In the genomic region with DNA sequence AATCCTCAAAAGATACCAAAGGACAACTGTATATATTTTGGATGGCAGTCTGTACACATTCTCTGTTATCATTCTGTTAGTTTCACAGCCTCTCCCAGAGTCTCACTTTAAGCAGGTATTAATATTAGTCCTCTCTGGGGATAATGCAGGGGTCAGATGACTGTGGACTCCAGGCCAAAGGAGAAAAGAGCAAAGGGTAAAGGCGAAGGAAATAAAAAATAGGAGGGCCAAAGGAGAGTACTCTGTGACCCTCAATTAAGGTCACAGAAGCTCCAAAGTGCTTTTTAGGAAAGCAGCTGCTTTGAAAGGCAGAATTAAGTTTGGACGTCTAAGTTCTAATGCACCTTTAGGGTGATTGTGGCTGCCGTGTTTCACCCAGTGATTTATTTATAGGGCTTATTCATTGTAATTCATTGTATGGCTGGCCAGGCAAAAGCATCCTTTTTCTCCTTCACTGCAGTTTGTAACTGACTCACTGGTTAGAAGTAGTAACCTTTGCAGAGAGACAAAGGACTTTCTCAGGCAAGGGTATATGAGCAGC, we compare ENCODE assay signal across 30 cellular contexts. TPM values are rescaled to one million over a fixed set of nuclear protein-coding genes. Genes with fewer than 3 reads are reported as not detected.
A peak's percentile ranks its signal among the peaks of the same experiment; 100 is the strongest.
DNase-seq lines count a peak whose midpoint lies in the region; TF ChIP-seq lines count a peak whose summit lies in the region.
"Had no signal": no experiment of that assay in that cellular context is flagged by ENCODE, and none has a peak within 500 bp of the region (broad histone marks: within the 10 kb centered on the region; RNA-seq: fewer than 3 reads in every experiment).

No MANE protein-coding gene starts in this region.

- no peak overlapping the region for H3K4me3 Mint-ChIP-seq in T-helper 1 cell treated with Interleukin-12 subunit alpha and Interleukin-12 subunit beta and Interleukin-4 antibody, amounts not matched to agents 30 μg/mL and 1 μg/mL, for 36 hours
- H3K4me3 Mint-ChIP-seq in endodermal cell: no peak overlapping the region
- H3K4me3 Mint-ChIP-seq: activated CD8-positive, alpha-beta memory T cell treated with anti-CD3 and anti-CD28 coated beads, Interleukin-2, amount 10 ng/mL, durations not matched to agents 7 days and 5 days; nephron had no signal

- H3K27me3 ChIP-seq in Loucy (ENCODE audit: insufficient read depth, low read length, poor library complexity, severe bottlenecking): no peaks in the 10 kb centered on the region
- H3K27me3 ChIP-seq in endodermal cell (ENCODE audit: control insufficient read depth, insufficient read depth, low read length, poor library complexity, severe bottlenecking): no peaks in the 10 kb centered on the region
- H3K27me3 ChIP-seq in neural cell (ENCODE audit: insufficient read depth, low read depth, low read length): no peaks in the 10 kb centered on the region
- no peaks in the 10 kb centered on the region for H3K27me3 ChIP-seq in osteoblast (ENCODE audit: insufficient read depth, low read length)
- H3K27me3 ChIP-seq: esophagus muscularis mucosa, gastroesophageal sphincter, upper lobe of right lung had no signal

- H3F3A ChIP-seq in Loucy (ENCODE audit: low read depth) (no peaks in the 10 kb centered on the region), neural cell (ENCODE audit: insufficient read depth, low read length, poor library complexity, severe bottlenecking) (peaks cover 7% of the 10 kb centered on the region)

- peak overlapping the region; percentile 17 for H3K27ac Mint-ChIP-seq in T-helper 1 cell treated with Interleukin-12 subunit alpha and Interleukin-12 subunit beta and Interleukin-4 antibody, amounts not matched to agents 30 μg/mL and 1 μg/mL, for 36 hours
- peak overlapping the region; percentile 59 for H3K27ac Mint-ChIP-seq in endodermal cell
- H3K27ac Mint-ChIP-seq: activated CD8-positive, alpha-beta memory T cell treated with anti-CD3 and anti-CD28 coated beads, Interleukin-2, amount 10 ng/mL, durations not matched to agents 7 days and 5 days had no signal

- peak overlapping the region; percentile 97 for H3K4me2 ChIP-seq in Loucy (ENCODE audit: low read depth, low read length, poor library complexity, severe bottlenecking)
- peak overlapping the region; percentile 50 for H3K4me2 ChIP-seq in neural cell (ENCODE audit: low read length)
- no peak overlapping the region for H3K4me2 ChIP-seq in osteoblast (ENCODE audit: insufficient read depth, low read length)
- H3K4me2 ChIP-seq: SK-N-SH had no signal

- no peak for TF ChIP-seq EP300 in neural cell (conservative IDR thresholded peaks at IDR 0.05; ENCODE audit: poor library complexity, severe bottlenecking)

- TF ChIP-seq CTCF in Loucy (conservative IDR thresholded peaks at IDR 0.05; ENCODE audit: low read length) (no peak), endodermal cell (conservative IDR thresholded peaks at IDR 0.05) (no peak), neural cell (IDR thresholded peaks at IDR 0.05; ENCODE audit: poor library complexity, severe bottlenecking) (no peak), osteoblast (IDR thresholded peaks at IDR 0.05; ENCODE audit: extremely low read depth, low read depth, low read length) (no peak)

- no peak overlapping the region for H3K27ac ChIP-seq in endodermal cell (ENCODE audit: low read depth, low read length)
- H3K27ac ChIP-seq in neural cell (ENCODE audit: low read length): no peak overlapping the region
- H3K27ac ChIP-seq in osteoblast (ENCODE audit: low read depth, low read length): no peak overlapping the region
- H3K27ac ChIP-seq: 22Rv1, esophagus muscularis mucosa, gastroesophageal sphincter, upper lobe of right lung had no signal

- peaks cover 48% of the 10 kb centered on the region for H3K4me1 Mint-ChIP-seq in T-helper 1 cell treated with Interleukin-12 subunit alpha and Interleukin-12 subunit beta and Interleukin-4 antibody, amounts not matched to agents 30 μg/mL and 1 μg/mL, for 36 hours (ENCODE audit: low read depth)
- H3K4me1 Mint-ChIP-seq in endodermal cell: peaks cover 40% of the 10 kb centered on the region

- peaks cover 79% of the 10 kb centered on the region for H3K4me1 ChIP-seq in Loucy (ENCODE audit: insufficient read depth, low read length, poor library complexity, severe bottlenecking)
- peaks cover 5% of the 10 kb centered on the region for H3K4me1 ChIP-seq in endodermal cell (ENCODE audit: control insufficient read depth, insufficient read depth, low read length)
- no peaks in the 10 kb centered on the region for H3K4me1 ChIP-seq in osteoblast (ENCODE audit: insufficient read depth, low read length)
- H3K4me1 ChIP-seq: esophagus muscularis mucosa, gastroesophageal sphincter, upper lobe of right lung had no signal

- H3K36me3 ChIP-seq in Loucy (ENCODE audit: insufficient read depth, low read length): peaks cover 63% of the 10 kb centered on the region
- H3K36me3 ChIP-seq in endodermal cell (ENCODE audit: control insufficient read depth, insufficient read depth, low read length): peaks cover 88% of the 10 kb centered on the region
- peaks cover 6% of the 10 kb centered on the region for H3K36me3 ChIP-seq in neural cell (ENCODE audit: insufficient read depth, low read length)
- H3K36me3 ChIP-seq in osteoblast (ENCODE audit: insufficient read depth, low read length): peaks cover 18% of the 10 kb centered on the region

- H3K4me3 ChIP-seq in Loucy (ENCODE audit: low read length, poor library complexity, severe bottlenecking) (peak overlapping the region; percentile 93), endodermal cell (ENCODE audit: low read length) (peak overlapping the region; percentile 25), neural cell (ENCODE audit: low read length) (peak overlapping the region; percentile 75), osteoblast (ENCODE audit: insufficient read depth, low read length) (no peak overlapping the region)
- H3K4me3 ChIP-seq: esophagus muscularis mucosa, gastroesophageal sphincter, upper lobe of right lung had no signal

- WGBS in endodermal cell (ENCODE audit: insufficient coverage in 1 of 2, insufficient read length in 1 of 2), 2 experiments: 87 to 90% methylated on average over 3 of the region's 3 CpGs

- DNase-seq in T-helper 1 cell (no peak), endodermal cell (no peak), GOT3 (lab: John Stamatoyannopoulos, UW) (no peak), osteoblast (ENCODE audit: insufficient read length, low spot score, missing footprints) (no peak), OCI-M1 (lab: John Stamatoyannopoulos, UW) (no peak)
- DNase-seq: activated CD8-positive, alpha-beta memory T cell treated with anti-CD3 and anti-CD28 coated beads, Interleukin-2, amount 10 ng/mL, durations not matched to agents 7 days and 5 days; activated gamma-delta T cell treated with Interleukin-2 at 50 U/mL for 16 hours; AML-193; COR-L47; effector CD4-positive, alpha-beta T cell; EL; Karpas-422; kidney glomerular epithelial cell; mesendoderm; NCI-H1105; NCI-H2081 treated with DMSO at 0.1 percent for 48 hours; NCI-H446 treated with DMSO at 0.1 percent for 48 hours; NK-92 treated with Interleukin-12 subunit alpha and Interleukin-12 subunit beta, amount 100 ng/mL, for 24 hours; SK-N-SH; stimulated activated CD4-positive, alpha-beta T cell treated with anti-CD3 and anti-CD28 coated beads, Interleukin-4, amount 100 ng/mL, for 24 hours; T1000; upper lobe of right lung had no signal

- H3K36me3 Mint-ChIP-seq in T-helper 1 cell treated with Interleukin-12 subunit alpha and Interleukin-12 subunit beta and Interleukin-4 antibody, amounts not matched to agents 30 μg/mL and 1 μg/mL, for 36 hours (ENCODE audit: low read depth): peaks cover 33% of the 10 kb centered on the region
- peaks cover 49% of the 10 kb centered on the region for H3K36me3 Mint-ChIP-seq in endodermal cell (ENCODE audit: low read depth)

- H3K79me2 ChIP-seq in Loucy (ENCODE audit: insufficient read depth, low read length) (peaks cover 99% of the 10 kb centered on the region), neural cell (replicated peaks; ENCODE audit: insufficient read depth, low read length) (peaks cover 98% of the 10 kb centered on the region), osteoblast (ENCODE audit: insufficient read depth, low read length) (peaks cover 71% of the 10 kb centered on the region)

- H3K9ac ChIP-seq in Loucy (ENCODE audit: low read depth, low read length, poor library complexity, severe bottlenecking): peak overlapping the region; percentile 95
- no peak overlapping the region for H3K9ac ChIP-seq in endodermal cell (ENCODE audit: extremely low read depth, low read length, poor library complexity, severe bottlenecking)
- no peak overlapping the region for H3K9ac ChIP-seq in neural cell (ENCODE audit: low read length)
- H3K9ac ChIP-seq: SK-N-SH had no signal

- H4K20me1 ChIP-seq in Loucy (ENCODE audit: insufficient read depth, low read length, poor library complexity, severe bottlenecking) (peaks cover 99% of the 10 kb centered on the region), neural cell (ENCODE audit: insufficient read depth) (peaks cover 18% of the 10 kb centered on the region), osteoblast (ENCODE audit: insufficient read depth, low read length) (peaks cover 9% of the 10 kb centered on the region)

- no peaks in the 10 kb centered on the region for H3K9me3 Mint-ChIP-seq in T-helper 1 cell treated with Interleukin-12 subunit alpha and Interleukin-12 subunit beta and Interleukin-4 antibody, amounts not matched to agents 30 μg/mL and 1 μg/mL, for 36 hours
- no peaks in the 10 kb centered on the region for H3K9me3 Mint-ChIP-seq in endodermal cell
- H3K9me3 Mint-ChIP-seq: nephron had no signal

- H3K9me3 ChIP-seq in Loucy (ENCODE audit: insufficient read depth, low read depth, low read length): no peaks in the 10 kb centered on the region
- no peaks in the 10 kb centered on the region for H3K9me3 ChIP-seq in endodermal cell (ENCODE audit: control insufficient read depth, low read length)
- no peaks in the 10 kb centered on the region for H3K9me3 ChIP-seq in neural cell (ENCODE audit: low read length)
- H3K9me3 ChIP-seq in osteoblast (ENCODE audit: low read depth, low read length): no peaks in the 10 kb centered on the region
- H3K9me3 ChIP-seq: esophagus muscularis mucosa, gastroesophageal sphincter, SK-N-SH, upper lobe of right lung had no signal

- no peak for TF ChIP-seq RAD21 in neural cell (conservative IDR thresholded peaks at IDR 0.05)

- no peaks in the 10 kb centered on the region for H3K27me3 Mint-ChIP-seq in T-helper 1 cell treated with Interleukin-12 subunit alpha and Interleukin-12 subunit beta and Interleukin-4 antibody, amounts not matched to agents 30 μg/mL and 1 μg/mL, for 36 hours (ENCODE audit: low read depth)
- no peaks in the 10 kb centered on the region for H3K27me3 Mint-ChIP-seq in endodermal cell (ENCODE audit: insufficient read depth)
- H3K27me3 Mint-ChIP-seq: activated CD8-positive, alpha-beta memory T cell treated with anti-CD3 and anti-CD28 coated beads, Interleukin-2, amount 10 ng/mL, durations not matched to agents 7 days and 5 days had no signal

- H2AFZ ChIP-seq in Loucy (ENCODE audit: low read length) (no peak overlapping the region), neural cell (ENCODE audit: low read depth, low read length) (no peak overlapping the region), osteoblast (ENCODE audit: low read length) (no peak overlapping the region)

- no peaks in the 10 kb centered on the region for H3K9me2 ChIP-seq in Loucy (replicated peaks; ENCODE audit: low read depth, low read length)
- H3K9me2 ChIP-seq in neural cell (ENCODE audit: insufficient read depth, low read length): no peaks in the 10 kb centered on the region
- H3K9me2 ChIP-seq: SK-N-SH had no signal

RNA-seq across cellular contexts. Expression of gene MSMO1, which starts 7.8 kb away (rescaled TPM):
- total RNA-seq in endodermal cell (100 to 1,000 TPM; 106 to 109 TPM), osteoblast (238 and 290 TPM in 2 replicates)
- 314 TPM for polyA plus RNA-seq in endodermal cell (2013, experiment 1 of 2)
- polyA plus RNA-seq in endodermal cell (2013, experiment 2 of 2): 329 TPM
- polyA plus RNA-seq in neural cell: 222 and 242 TPM in 2 replicates
- polyA minus RNA-seq in neural cell: 267 and 291 TPM in 2 replicates

RNA-seq across cellular contexts. Expression of gene CPE, which starts 43.6 kb away (rescaled TPM):
- total RNA-seq in endodermal cell: 100 to 1,000 TPM; 237 to 298 TPM
- 128 TPM for polyA plus RNA-seq in endodermal cell (2013, experiment 1 of 2)
- polyA plus RNA-seq in endodermal cell (2013, experiment 2 of 2): 134 TPM
- 623 and 678 TPM in 2 replicates for polyA plus RNA-seq in neural cell
- 444 TPM in 2 replicates for polyA minus RNA-seq in neural cell
- 6.9 and 8.5 TPM in 2 replicates for total RNA-seq in osteoblast
- total RNA-seq: activated CD8-positive, alpha-beta memory T cell treated with anti-CD3 and anti-CD28 coated beads, Interleukin-2, amount 10 ng/mL, durations not matched to agents 7 days and 5 days; HT-29 had no signal

Comparison
In these comparisons a context has a peak if more than half of its experiments do, and no peak if none do; other contexts are left out.
1. RNA of gene CPE, which starts 43.6 kb away (total RNA-seq): 237 to 298 TPM in endodermal cell; 6.9 to 8.5 TPM in osteoblast; every median in the first group is over 10 times any median in the second.